Comparison of ENCODE assay signal across 9 cellular contexts in the genomic region with DNA sequence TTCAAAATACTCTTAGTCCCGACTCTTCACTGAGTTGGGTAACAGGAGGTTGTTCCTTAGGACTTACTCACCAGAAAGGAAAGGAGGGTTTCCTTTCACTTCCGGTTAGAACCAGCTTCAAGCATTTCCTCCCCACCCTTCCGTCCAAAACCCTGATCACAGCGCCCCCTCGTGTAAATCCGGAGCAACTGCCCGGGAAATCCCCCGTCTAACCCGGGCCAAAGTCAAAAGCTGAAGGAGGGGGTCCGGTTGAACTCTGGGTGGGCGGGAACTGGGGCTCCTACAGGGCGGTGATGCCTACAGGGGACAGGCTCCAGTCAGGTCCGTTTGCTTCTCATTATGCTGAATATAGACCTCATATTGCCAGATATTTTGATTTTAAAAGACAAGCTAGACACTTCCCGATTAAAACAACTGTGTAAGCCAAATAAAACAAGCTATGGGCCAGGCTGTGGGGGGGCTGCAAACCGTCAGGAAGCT. TPM values are rescaled to one million over a fixed set of nuclear protein-coding genes. Genes with fewer than 3 reads are reported as not detected.
DNase-seq lines count a peak whose midpoint lies in the region; ATAC-seq and TF ChIP-seq lines count a peak whose summit lies in the region.
"Had no signal": no experiment of that assay in that cellular context is flagged by ENCODE, and none has a peak within 500 bp of the region (broad histone marks: within the 10 kb centered on the region; RNA-seq: fewer than 3 reads in every experiment).

No MANE protein-coding gene starts in this region.

- ATAC-seq in GM21717 (IDR thresholded peaks at IDR 0.05; ENCODE audit: unreplicated experiment): peak; percentile 83
- peak; percentile 87 to 95 for ATAC-seq in activated T-cell treated with anti-CD3 and anti-CD28 coated beads, Interleukin-2, amount 50 U/mL, for 72 hours (replicated peaks in 1 of 2)

- no peaks in the 10 kb centered on the region for H3K36me3 ChIP-seq in neuron (ENCODE audit: insufficient read depth, low read length)
- no peaks in the 10 kb centered on the region for H3K36me3 ChIP-seq in stomach smooth muscle (ENCODE audit: control insufficient read depth in 2 of 2, insufficient read depth in 2 of 2, low read length in 2 of 2)

- H3K4me3 Mint-ChIP-seq in activated T-cell treated with anti-CD3 and anti-CD28 coated beads, Interleukin-2, amount 50 U/mL, for 72 hours: peak overlapping the region; percentile 23 to 48
- H3K4me3 Mint-ChIP-seq: stimulated activated naive CD8-positive, alpha-beta T cell treated with anti-CD3 and anti-CD28 coated beads, Interleukin-15, Interleukin-2, amounts not matched to agents 100 ng/mL and 50 ng/mL, for 24 hours had no signal

- H3K9ac ChIP-seq in stomach smooth muscle (ENCODE audit: low read length in 2 of 2): peak overlapping the region in 1 of 2 donors; percentile 20

- no peaks in the 10 kb centered on the region for H3K9me3 Mint-ChIP-seq in activated T-cell treated with anti-CD3 and anti-CD28 coated beads, Interleukin-2, amount 50 U/mL, for 72 hours

- DNase-seq in DMS53 (lab: John Stamatoyannopoulos, UW) (peak; percentile 92), RKO (ENCODE audit: low spot score) (peak; percentile 93), fibroblast of the aortic adventitia (ENCODE audit: low read depth) (peak; percentile 92)
- DNase-seq in Jurkat, Clone E6-1 (ENCODE audit: low read depth, low spot score): peak; percentile 76
- DNase-seq in activated T-cell treated with anti-CD3 and anti-CD28 coated beads, Interleukin-2, amount 50 U/mL, for 72 hours: peak; percentile 74 to 85

- H3K27me3 ChIP-seq in neuron (ENCODE audit: insufficient read depth, low read length) (no peaks in the 10 kb centered on the region), stomach smooth muscle (ENCODE audit: control insufficient read depth in 1 of 2, insufficient read depth in 2 of 2, low read length in 2 of 2) (no peaks in the 10 kb centered on the region)

- H3K4me3 ChIP-seq in Jurkat, Clone E6-1 (ENCODE audit: low read length): no peak overlapping the region
- peak overlapping the region; percentile 35 for H3K4me3 ChIP-seq in fibroblast of the aortic adventitia (ENCODE audit: low read depth, low read length)
- no peak overlapping the region for H3K4me3 ChIP-seq in neuron (ENCODE audit: low read length)
- H3K4me3 ChIP-seq in stomach smooth muscle (ENCODE audit: low read length in 2 of 2): peak overlapping the region; percentile 32 to 44

- no peaks in the 10 kb centered on the region for H3K9me3 ChIP-seq in neuron (ENCODE audit: low read length)
- no peaks in the 10 kb centered on the region for H3K9me3 ChIP-seq in stomach smooth muscle (ENCODE audit: control insufficient read depth in 2 of 2, low read length in 2 of 2)

- H3K27me3 Mint-ChIP-seq in activated T-cell treated with anti-CD3 and anti-CD28 coated beads, Interleukin-2, amount 50 U/mL, for 72 hours (ENCODE audit: low read depth): no peaks in the 10 kb centered on the region
- H3K27me3 Mint-ChIP-seq: stimulated activated naive CD8-positive, alpha-beta T cell treated with anti-CD3 and anti-CD28 coated beads, Interleukin-15, Interleukin-2, amounts not matched to agents 100 ng/mL and 50 ng/mL, for 24 hours had no signal

- no peak overlapping the region for H3K27ac ChIP-seq in stomach smooth muscle (ENCODE audit: low read length)

- peak; percentile 88 for TF ChIP-seq CTCF in fibroblast of the aortic adventitia (IDR thresholded peaks at IDR 0.05; ENCODE audit: insufficient read depth, low read length)

- H3K27ac Mint-ChIP-seq in activated T-cell treated with anti-CD3 and anti-CD28 coated beads, Interleukin-2, amount 50 U/mL, for 72 hours: no peak overlapping the region
- H3K27ac Mint-ChIP-seq: stimulated activated naive CD8-positive, alpha-beta T cell treated with anti-CD3 and anti-CD28 coated beads, Interleukin-15, Interleukin-2, amounts not matched to agents 100 ng/mL and 50 ng/mL, for 24 hours had no signal

- no peaks in the 10 kb centered on the region for H3K4me1 Mint-ChIP-seq in activated T-cell treated with anti-CD3 and anti-CD28 coated beads, Interleukin-2, amount 50 U/mL, for 72 hours (ENCODE audit: low read depth)

- H3K4me1 ChIP-seq in neuron (ENCODE audit: insufficient read depth, low read length) (no peaks in the 10 kb centered on the region), stomach smooth muscle (ENCODE audit: control insufficient read depth, insufficient read depth, low read length) (peaks cover 3% of the 10 kb centered on the region)

- H2AFZ ChIP-seq in neuron (ENCODE audit: low read depth, low read length): peak overlapping the region; percentile 76

- H3K36me3 Mint-ChIP-seq in activated T-cell treated with anti-CD3 and anti-CD28 coated beads, Interleukin-2, amount 50 U/mL, for 72 hours (ENCODE audit: insufficient read depth in 2 of 2): no peaks in the 10 kb centered on the region

RNA-seq across cellular contexts. Expression of a gene that starts 15.0 kb away (rescaled TPM):
- polyA plus RNA-seq in Jurkat, Clone E6-1 (2012; ENCODE audit: insufficient read depth, insufficient read length): not detected
- total RNA-seq in activated T-cell treated with anti-CD3 and anti-CD28 coated beads, Interleukin-2, amount 50 U/mL, for 72 hours: not detected
- total RNA-seq in fibroblast of the aortic adventitia (ENCODE audit: low replicate concordance): 2.0 and 12.0 TPM in 2 replicates

RNA-seq across cellular contexts. Expression of a gene that starts 43.0 kb away (rescaled TPM):
- not detected for polyA plus RNA-seq in Jurkat, Clone E6-1 (2012; ENCODE audit: insufficient read depth, insufficient read length)
- total RNA-seq in activated T-cell treated with anti-CD3 and anti-CD28 coated beads, Interleukin-2, amount 50 U/mL, for 72 hours: under 1 TPM; 0.79 to 1.00 TPM
- 0.09 TPM in 1 of 2 replicates, not detected in the other for total RNA-seq in fibroblast of the aortic adventitia (ENCODE audit: low replicate concordance)

RNA-seq across cellular contexts. Expression of a gene that starts 53.6 kb away (rescaled TPM):
- not detected for polyA plus RNA-seq in Jurkat, Clone E6-1 (2012; ENCODE audit: insufficient read depth, insufficient read length)
- not detected for total RNA-seq in activated T-cell treated with anti-CD3 and anti-CD28 coated beads, Interleukin-2, amount 50 U/mL, for 72 hours
- 0.72 and 4.3 TPM in 2 replicates for total RNA-seq in fibroblast of the aortic adventitia (ENCODE audit: low replicate concordance)

Comparison
In these comparisons a context has a peak if more than half of its experiments do, and no peak if none do; other contexts are left out.
1. H3K4me3 ChIP-seq: peak in fibroblast of the aortic adventitia (single experiment) and stomach smooth muscle (2 of 2); none in Jurkat, Clone E6-1 (single experiment) and neuron (single experiment).
2. Peak in every context shown above with its lines, with median percentiles within 50 percentile points of each other: DNase-seq.